Comparison of ENCODE assay signal across 10 cellular contexts in the genomic region with DNA sequence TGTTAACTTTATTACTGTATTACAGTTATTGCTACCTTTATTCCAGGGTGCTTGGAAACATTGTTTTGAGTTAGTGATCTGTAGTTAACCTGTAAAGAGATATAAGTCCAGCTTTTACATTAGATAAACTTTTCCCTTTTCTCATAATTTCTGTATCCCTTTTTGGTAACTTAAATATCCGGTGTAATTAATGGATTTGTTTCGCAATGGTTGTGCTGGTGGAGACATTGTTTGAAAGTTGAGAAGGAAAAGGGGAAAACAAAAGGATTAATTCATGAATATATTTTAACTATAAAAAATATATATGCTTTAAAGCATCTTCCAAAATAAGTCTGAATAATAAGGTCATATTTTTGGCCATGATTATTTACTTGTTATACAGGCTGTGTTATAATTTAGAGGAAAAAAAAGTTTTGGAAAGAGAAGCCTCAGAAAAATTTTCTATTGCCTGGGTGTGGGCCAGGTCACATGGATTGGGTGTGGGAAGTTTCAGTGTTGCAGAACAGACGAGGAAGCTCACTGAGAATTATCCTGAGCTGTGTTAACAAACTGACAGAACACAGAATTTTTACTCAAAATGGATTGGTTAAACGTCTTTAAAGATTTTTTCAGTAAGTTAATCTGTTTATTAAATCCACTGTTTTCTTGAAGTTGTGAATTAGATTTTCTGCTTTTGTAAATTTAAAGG. TPM values are rescaled to one million over a fixed set of nuclear protein-coding genes. Genes with fewer than 3 reads are reported as not detected.
A peak's percentile ranks its signal among the peaks of the same experiment; 100 is the strongest.
DNase-seq lines count a peak whose midpoint lies in the region; ATAC-seq and TF ChIP-seq lines count a peak whose summit lies in the region.
"Had no signal": no experiment of that assay in that cellular context is flagged by ENCODE, and none has a peak within 500 bp of the region (broad histone marks: within the 10 kb centered on the region; RNA-seq: fewer than 3 reads in every experiment).

No MANE protein-coding gene starts in this region.

- no peaks in the 10 kb centered on the region for H3K27me3 Mint-ChIP-seq in activated naive CD4-positive, alpha-beta T cell treated with anti-CD3 and anti-CD28 coated beads for 36 hours (ENCODE audit: low read depth)
- H3K27me3 Mint-ChIP-seq: activated naive CD4-positive, alpha-beta T cell treated with anti-CD3 and anti-CD28 coated beads, Interleukin-2, amount 50 U/mL, for 24 hours; T-cell had no signal

- peaks cover 0 to 29% (median 0%) of the 10 kb centered on the region in 3 donors for H3K36me3 ChIP-seq in esophagus squamous epithelium
- no peaks in the 10 kb centered on the region for H3K36me3 ChIP-seq in mucosa of descending colon (ENCODE audit: low read depth)
- H3K36me3 ChIP-seq in upper lobe of right lung: no peaks in the 10 kb centered on the region

- H3K4me3 ChIP-seq in esophagus squamous epithelium (peak overlapping the region; percentile 22 to 61 (median 41)), mucosa of descending colon (no peak overlapping the region), upper lobe of right lung (peak overlapping the region; percentile 36)

- H3K4me1 ChIP-seq in esophagus squamous epithelium (peaks cover 17 to 79% (median 23%) of the 10 kb centered on the region in 3 donors), mucosa of descending colon (ENCODE audit: low read depth) (peaks cover 23% of the 10 kb centered on the region), upper lobe of right lung (peaks cover 42% of the 10 kb centered on the region)

- H3K27ac ChIP-seq in esophagus squamous epithelium (peak overlapping the region; percentile 66 to 80 (median 73)), upper lobe of right lung (peak overlapping the region; percentile 9)

- H3K36me3 Mint-ChIP-seq in activated naive CD4-positive, alpha-beta T cell treated with anti-CD3 and anti-CD28 coated beads for 36 hours (ENCODE audit: low read depth): peaks cover 41% of the 10 kb centered on the region

- TF ChIP-seq CTCF in esophagus squamous epithelium (IDR thresholded peaks at IDR 0.05) (no peak), mucosa of descending colon (IDR thresholded peaks at IDR 0.05) (no peak), upper lobe of right lung (IDR thresholded peaks at IDR 0.05) (no peak)

- CTCF ChIA-PET in activated naive CD4-positive, alpha-beta T cell treated with anti-CD3 and anti-CD28 coated beads for 36 hours (lab: Charles Lee): interaction anchor here (0.5 kb wide), 1 partner anchor 228 kb away, joined by 6 read pairs; no protein-coding TSS in a partner anchor

- WGBS in esophagus squamous epithelium, 2 donors: 9 to 11% methylated on average over 4 of the region's 4 CpGs

- peaks cover 51% of the 10 kb centered on the region for H3K4me1 Mint-ChIP-seq in activated naive CD4-positive, alpha-beta T cell treated with anti-CD3 and anti-CD28 coated beads for 36 hours (ENCODE audit: low read depth)

- no peaks in the 10 kb centered on the region for H3K9me3 Mint-ChIP-seq in activated naive CD4-positive, alpha-beta T cell treated with anti-CD3 and anti-CD28 coated beads for 36 hours
- H3K9me3 Mint-ChIP-seq: activated naive CD4-positive, alpha-beta T cell treated with anti-CD3 and anti-CD28 coated beads, Interleukin-2, amount 50 U/mL, for 24 hours; T-cell had no signal

- no peak overlapping the region for H3K4me3 Mint-ChIP-seq in activated naive CD4-positive, alpha-beta T cell treated with anti-CD3 and anti-CD28 coated beads for 36 hours
- H3K4me3 Mint-ChIP-seq: activated naive CD4-positive, alpha-beta T cell treated with anti-CD3 and anti-CD28 coated beads, Interleukin-2, amount 50 U/mL, for 24 hours; T-cell had no signal

- TF ChIP-seq POLR2A in esophagus squamous epithelium (IDR thresholded peaks at IDR 0.05): no peak

- intact Hi-C loops in esophagus squamous epithelium (cut with DNase I): no loop called here
- intact Hi-C loops in mucosa of descending colon (cut with DNase I, micrococcal nuclease): no loop called here
- intact Hi-C loops in upper lobe of right lung (cut with DNase I): no loop called here
- intact Hi-C loops in activated naive CD4-positive, alpha-beta T cell treated with anti-CD3 and anti-CD28 coated beads for 36 hours (cut with micrococcal nuclease): loop anchor here (5.0 kb wide), 2 partner anchors 33 to 733 kb away; partner anchors contain the start of gene MSL2

- H3K27me3 ChIP-seq in esophagus squamous epithelium (no peaks in the 10 kb centered on the region), upper lobe of right lung (no peaks in the 10 kb centered on the region)

- peak; percentile 87 for ATAC-seq in mucosa of descending colon
- ATAC-seq in upper lobe of right lung: peak; percentile 80
- no peak for ATAC-seq in GM19324 (IDR thresholded peaks at IDR 0.05; ENCODE audit: low FRiP score, unreplicated experiment)
- ATAC-seq: T-cell had no signal

- DNase-seq in RPMI7951 (ENCODE audit: low read depth): peak; percentile 17
- no peak for DNase-seq in esophagus squamous epithelium (lab: John Stamatoyannopoulos, UW)
- DNase-seq in mucosa of descending colon: peak; percentile 52 to 87 (median 66)
- DNase-seq in upper lobe of right lung: no peak
- DNase-seq in activated naive CD4-positive, alpha-beta T cell treated with anti-CD3 and anti-CD28 coated beads for 36 hours: no peak
- no peak for DNase-seq in NCI-H1092 (lab: John Stamatoyannopoulos, UW)
- DNase-seq: kidney glomerular epithelial cell, T-cell had no signal

- H3K9me3 ChIP-seq in esophagus squamous epithelium: no peaks in the 10 kb centered on the region
- no peaks in the 10 kb centered on the region for H3K9me3 ChIP-seq in mucosa of descending colon
- no peaks in the 10 kb centered on the region for H3K9me3 ChIP-seq in upper lobe of right lung

- no peak overlapping the region for H3K27ac Mint-ChIP-seq in activated naive CD4-positive, alpha-beta T cell treated with anti-CD3 and anti-CD28 coated beads for 36 hours
- H3K27ac Mint-ChIP-seq: T-cell had no signal

RNA-seq across cellular contexts. Expression of gene IL20RB, which starts 27.7 kb away (rescaled TPM):
- total RNA-seq in RPMI7951 (2014; rRNA removed; shearing (Covaris generic)): 10.7 and 17.2 TPM in 2 replicates
- total RNA-seq in esophagus squamous epithelium (100 to 1,000 TPM in 3 of 4 donors, 10 to 100 TPM in 1; 95.1 to 112 (median 105) TPM), mucosa of descending colon (1 to 10 TPM in 2 of 3 donors, under 1 TPM in 1; 0.60 to 1.7 (median 1.2) TPM), upper lobe of right lung (3.7 TPM)
- total RNA-seq in activated naive CD4-positive, alpha-beta T cell treated with anti-CD3 and anti-CD28 coated beads for 36 hours: under 1 TPM; 0.48 to 0.59 TPM

Comparison
In these comparisons a context has a peak if more than half of its experiments do, and no peak if none do; other contexts are left out.
1. DNase-seq: peak in RPMI7951 (single experiment) and mucosa of descending colon (3 of 3); none in esophagus squamous epithelium (single experiment), upper lobe of right lung (single experiment), activated naive CD4-positive, alpha-beta T cell treated with anti-CD3 and anti-CD28 coated beads for 36 hours (single experiment) and NCI-H1092 (single experiment).